10 cellular contexts compared by ENCODE assay signal in genomic region chr11:102920118-102920684, GRCh38.
DNase-seq lines count a peak whose midpoint lies in the region; ATAC-seq lines count a peak whose summit lies in the region.
"Had no signal": no experiment of that assay in that cellular context is flagged by ENCODE, and none has a peak within 500 bp of the region (broad histone marks: within the 10 kb centered on the region; RNA-seq: fewer than 3 reads in every experiment).

No MANE protein-coding gene starts in this region.

- no peak overlapping the region for H3K27ac Mint-ChIP-seq in activated naive CD8-positive, alpha-beta T cell treated with anti-CD3 and anti-CD28 coated beads, Interleukin-2, amount 50 U/mL, for 24 hours
- H3K27ac Mint-ChIP-seq: endodermal cell had no signal

- peaks cover 5% of the 10 kb centered on the region for H3K4me1 Mint-ChIP-seq in activated naive CD8-positive, alpha-beta T cell treated with anti-CD3 and anti-CD28 coated beads, Interleukin-2, amount 50 U/mL, for 24 hours
- H3K4me1 Mint-ChIP-seq: endodermal cell had no signal

- peak; percentile 93 for ATAC-seq in GM18502 (IDR thresholded peaks at IDR 0.05; ENCODE audit: poor library complexity, unreplicated experiment)
- peak; percentile 93 for ATAC-seq in GM21381 (IDR thresholded peaks at IDR 0.05; ENCODE audit: unreplicated experiment)
- ATAC-seq in HG03159 (IDR thresholded peaks at IDR 0.05; ENCODE audit: unreplicated experiment), result peak; percentile 91
- ATAC-seq in activated naive CD8-positive, alpha-beta T cell treated with anti-CD3 and anti-CD28 coated beads, Interleukin-2, amount 50 U/mL, for 24 hours, result peak; percentile 24
- ATAC-seq: Panc1 had no signal

- no peaks in the 10 kb centered on the region for H3K36me3 Mint-ChIP-seq in activated naive CD8-positive, alpha-beta T cell treated with anti-CD3 and anti-CD28 coated beads, Interleukin-2, amount 50 U/mL, for 24 hours (ENCODE audit: low read depth)

- no peaks in the 10 kb centered on the region for H3K9me3 Mint-ChIP-seq in activated naive CD8-positive, alpha-beta T cell treated with anti-CD3 and anti-CD28 coated beads, Interleukin-2, amount 50 U/mL, for 24 hours
- H3K9me3 Mint-ChIP-seq: endodermal cell had no signal

- H3K27me3 Mint-ChIP-seq in activated naive CD8-positive, alpha-beta T cell treated with anti-CD3 and anti-CD28 coated beads, Interleukin-2, amount 50 U/mL, for 24 hours, result peaks cover 15% of the 10 kb centered on the region

- H3K4me3 Mint-ChIP-seq in activated naive CD8-positive, alpha-beta T cell treated with anti-CD3 and anti-CD28 coated beads, Interleukin-2, amount 50 U/mL, for 24 hours, result no peak overlapping the region
- H3K4me3 Mint-ChIP-seq: endodermal cell had no signal

- no peak for DNase-seq in activated naive CD8-positive, alpha-beta T cell treated with anti-CD3 and anti-CD28 coated beads, Interleukin-2, amount 50 U/mL, for 24 hours
- no peak for DNase-seq in activated gamma-delta T cell (lab: John Stamatoyannopoulos, UW)
- DNase-seq in 8988T, result no peak
- no peak for DNase-seq in NCI-H748 treated with DMSO at 0.1 percent for 48 hours (lab: John Stamatoyannopoulos, UW)
- no peak for DNase-seq in GM19238 (ENCODE audit: insufficient read length, low spot score)
- DNase-seq: endodermal cell had no signal

Comparison
In these comparisons a context has a peak if more than half of its experiments do, and no peak if none do; other contexts are left out.
1. ATAC-seq: peak in every context shown above with its lines; median percentile 93 in GM18502; 93 in GM21381; 91 in HG03159; 24 in activated naive CD8-positive, alpha-beta T cell treated with anti-CD3 and anti-CD28 coated beads, Interleukin-2, amount 50 U/mL, for 24 hours.